In the genomic region with DNA sequence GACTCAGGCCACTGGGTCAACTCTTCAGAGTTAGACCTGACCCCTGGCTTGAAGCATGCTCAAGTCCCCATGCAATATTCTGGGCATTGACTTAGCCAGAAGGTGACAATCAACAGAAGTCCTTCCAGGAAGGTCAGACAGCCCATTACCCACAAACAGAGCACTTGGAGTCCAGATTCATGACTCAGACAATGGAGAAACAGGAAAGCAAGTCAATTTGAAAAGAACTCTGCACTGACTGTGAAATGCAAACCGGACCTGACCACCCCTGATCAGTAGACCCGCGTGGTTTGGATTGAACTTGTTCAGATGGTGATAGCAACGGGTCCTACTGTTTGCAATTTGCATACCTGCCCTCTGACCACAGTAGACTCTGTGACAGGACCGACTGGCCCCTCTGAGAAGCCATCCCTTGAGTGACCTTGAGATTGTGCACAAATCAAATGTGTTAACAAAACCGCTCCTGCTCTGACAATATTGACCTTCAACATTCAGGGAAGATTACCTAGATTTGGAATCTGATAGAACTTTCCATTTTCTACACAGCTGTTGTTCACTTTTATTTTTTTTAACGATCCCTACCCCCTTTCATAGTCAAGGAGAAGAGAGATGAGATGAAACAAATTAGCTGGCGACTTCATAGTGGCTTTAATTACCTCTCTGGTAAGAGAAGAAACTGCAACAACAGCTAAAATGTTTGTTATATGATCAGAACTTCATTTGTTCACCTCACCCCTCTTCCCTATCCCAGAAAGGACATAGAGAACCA, we compare ENCODE assay signal across 1 cellular context.
TF ChIP-seq lines count a peak whose summit lies in the region.

No MANE protein-coding gene starts in this region.

TF ChIP-seq in HepG2, 621 proteins besides CTCF, POLR2A, EP300 and RAD21 (continued from another document and continues in another):
- TF ChIP-seq, protein P1, sequence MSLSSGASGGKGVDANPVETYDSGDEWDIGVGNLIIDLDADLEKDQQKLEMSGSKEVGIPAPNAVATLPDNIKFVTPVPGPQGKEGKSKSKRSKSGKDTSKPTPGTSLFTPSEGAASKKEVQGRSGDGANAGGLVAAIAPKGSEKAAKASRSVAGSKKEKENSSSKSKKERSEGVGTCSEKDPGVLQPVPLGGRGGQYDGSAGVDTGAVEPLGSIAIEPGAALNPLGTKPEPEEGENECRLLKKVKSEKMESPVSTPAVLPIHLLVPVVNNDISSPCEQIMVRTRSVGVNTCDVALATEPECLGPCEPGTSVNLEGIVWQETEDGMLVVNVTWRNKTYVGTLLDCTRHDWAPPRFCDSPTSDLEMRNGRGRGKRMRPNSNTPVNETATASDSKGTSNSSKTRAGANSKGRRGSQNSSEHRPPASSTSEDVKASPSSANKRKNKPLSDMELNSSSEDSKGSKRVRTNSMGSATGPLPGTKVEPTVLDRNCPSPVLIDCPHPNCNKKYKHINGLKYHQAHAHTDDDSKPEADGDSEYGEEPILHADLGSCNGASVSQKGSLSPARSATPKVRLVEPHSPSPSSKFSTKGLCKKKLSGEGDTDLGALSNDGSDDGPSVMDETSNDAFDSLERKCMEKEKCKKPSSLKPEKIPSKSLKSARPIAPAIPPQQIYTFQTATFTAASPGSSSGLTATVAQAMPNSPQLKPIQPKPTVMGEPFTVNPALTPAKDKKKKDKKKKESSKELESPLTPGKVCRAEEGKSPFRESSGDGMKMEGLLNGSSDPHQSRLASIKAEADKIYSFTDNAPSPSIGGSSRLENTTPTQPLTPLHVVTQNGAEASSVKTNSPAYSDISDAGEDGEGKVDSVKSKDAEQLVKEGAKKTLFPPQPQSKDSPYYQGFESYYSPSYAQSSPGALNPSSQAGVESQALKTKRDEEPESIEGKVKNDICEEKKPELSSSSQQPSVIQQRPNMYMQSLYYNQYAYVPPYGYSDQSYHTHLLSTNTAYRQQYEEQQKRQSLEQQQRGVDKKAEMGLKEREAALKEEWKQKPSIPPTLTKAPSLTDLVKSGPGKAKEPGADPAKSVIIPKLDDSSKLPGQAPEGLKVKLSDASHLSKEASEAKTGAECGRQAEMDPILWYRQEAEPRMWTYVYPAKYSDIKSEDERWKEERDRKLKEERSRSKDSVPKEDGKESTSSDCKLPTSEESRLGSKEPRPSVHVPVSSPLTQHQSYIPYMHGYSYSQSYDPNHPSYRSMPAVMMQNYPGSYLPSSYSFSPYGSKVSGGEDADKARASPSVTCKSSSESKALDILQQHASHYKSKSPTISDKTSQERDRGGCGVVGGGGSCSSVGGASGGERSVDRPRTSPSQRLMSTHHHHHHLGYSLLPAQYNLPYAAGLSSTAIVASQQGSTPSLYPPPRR (CRISPR knock-in tag; IDR thresholded peaks at IDR 0.05; ENCODE audit: borderline replicate concordance), result peak; percentile 96
- no peak for TF ChIP-seq TAF15 (IDR thresholded peaks at IDR 0.05; ENCODE audit: low read depth, low read length, poor library complexity, severe bottlenecking)
- TF ChIP-seq BORCS8-MEF2B (CRISPR knock-in tag; IDR thresholded peaks at IDR 0.05), result no peak
- TF ChIP-seq, protein P2, sequence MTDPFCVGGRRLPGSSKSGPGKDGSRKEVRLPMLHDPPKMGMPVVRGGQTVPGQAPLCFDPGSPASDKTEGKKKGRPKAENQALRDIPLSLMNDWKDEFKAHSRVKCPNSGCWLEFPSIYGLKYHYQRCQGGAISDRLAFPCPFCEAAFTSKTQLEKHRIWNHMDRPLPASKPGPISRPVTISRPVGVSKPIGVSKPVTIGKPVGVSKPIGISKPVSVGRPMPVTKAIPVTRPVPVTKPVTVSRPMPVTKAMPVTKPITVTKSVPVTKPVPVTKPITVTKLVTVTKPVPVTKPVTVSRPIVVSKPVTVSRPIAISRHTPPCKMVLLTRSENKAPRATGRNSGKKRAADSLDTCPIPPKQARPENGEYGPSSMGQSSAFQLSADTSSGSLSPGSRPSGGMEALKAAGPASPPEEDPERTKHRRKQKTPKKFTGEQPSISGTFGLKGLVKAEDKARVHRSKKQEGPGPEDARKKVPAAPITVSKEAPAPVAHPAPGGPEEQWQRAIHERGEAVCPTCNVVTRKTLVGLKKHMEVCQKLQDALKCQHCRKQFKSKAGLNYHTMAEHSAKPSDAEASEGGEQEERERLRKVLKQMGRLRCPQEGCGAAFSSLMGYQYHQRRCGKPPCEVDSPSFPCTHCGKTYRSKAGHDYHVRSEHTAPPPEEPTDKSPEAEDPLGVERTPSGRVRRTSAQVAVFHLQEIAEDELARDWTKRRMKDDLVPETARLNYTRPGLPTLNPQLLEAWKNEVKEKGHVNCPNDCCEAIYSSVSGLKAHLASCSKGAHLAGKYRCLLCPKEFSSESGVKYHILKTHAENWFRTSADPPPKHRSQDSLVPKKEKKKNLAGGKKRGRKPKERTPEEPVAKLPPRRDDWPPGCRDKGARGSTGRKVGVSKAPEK (CRISPR knock-in tag; IDR thresholded peaks at IDR 0.05; ENCODE audit: borderline replicate concordance), result no peak
- TF ChIP-seq MXD4 (CRISPR knock-in tag; IDR thresholded peaks at IDR 0.05), result peak; percentile 68; the same call in 1 of the 2 replicates
- TF ChIP-seq PHB2 (IDR thresholded peaks at IDR 0.05; ENCODE audit: partially characterized antibody), result no peak
- TF ChIP-seq, protein P3, sequence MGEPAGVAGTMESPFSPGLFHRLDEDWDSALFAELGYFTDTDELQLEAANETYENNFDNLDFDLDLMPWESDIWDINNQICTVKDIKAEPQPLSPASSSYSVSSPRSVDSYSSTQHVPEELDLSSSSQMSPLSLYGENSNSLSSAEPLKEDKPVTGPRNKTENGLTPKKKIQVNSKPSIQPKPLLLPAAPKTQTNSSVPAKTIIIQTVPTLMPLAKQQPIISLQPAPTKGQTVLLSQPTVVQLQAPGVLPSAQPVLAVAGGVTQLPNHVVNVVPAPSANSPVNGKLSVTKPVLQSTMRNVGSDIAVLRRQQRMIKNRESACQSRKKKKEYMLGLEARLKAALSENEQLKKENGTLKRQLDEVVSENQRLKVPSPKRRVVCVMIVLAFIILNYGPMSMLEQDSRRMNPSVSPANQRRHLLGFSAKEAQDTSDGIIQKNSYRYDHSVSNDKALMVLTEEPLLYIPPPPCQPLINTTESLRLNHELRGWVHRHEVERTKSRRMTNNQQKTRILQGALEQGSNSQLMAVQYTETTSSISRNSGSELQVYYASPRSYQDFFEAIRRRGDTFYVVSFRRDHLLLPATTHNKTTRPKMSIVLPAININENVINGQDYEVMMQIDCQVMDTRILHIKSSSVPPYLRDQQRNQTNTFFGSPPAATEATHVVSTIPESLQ (CRISPR knock-in tag; conservative IDR thresholded peaks at IDR 0.05), result no peak
- no peak for TF ChIP-seq ZNF143 (CRISPR knock-in tag; IDR thresholded peaks at IDR 0.05)
- no peak for TF ChIP-seq THAP9 (CRISPR knock-in tag; IDR thresholded peaks at IDR 0.05; ENCODE audit: borderline replicate concordance)
- TF ChIP-seq ISL2 (CRISPR knock-in tag; IDR thresholded peaks at IDR 0.05), result peak; percentile 96
- peak; percentile 90 for TF ChIP-seq DPF2 (CRISPR knock-in tag; IDR thresholded peaks at IDR 0.05; ENCODE audit: borderline replicate concordance, low read depth)
- no peak for TF ChIP-seq ZNF766 (CRISPR knock-in tag; IDR thresholded peaks at IDR 0.05; ENCODE audit: borderline replicate concordance)
- TF ChIP-seq ZNF260 (CRISPR knock-in tag; IDR thresholded peaks at IDR 0.05; ENCODE audit: borderline replicate concordance, low read depth), result no peak
- no peak for TF ChIP-seq ELF4 (CRISPR knock-in tag; IDR thresholded peaks at IDR 0.05; ENCODE audit: borderline replicate concordance)
- TF ChIP-seq ZSCAN30 (CRISPR knock-in tag; IDR thresholded peaks at IDR 0.05), result no peak
- TF ChIP-seq, protein P4, sequence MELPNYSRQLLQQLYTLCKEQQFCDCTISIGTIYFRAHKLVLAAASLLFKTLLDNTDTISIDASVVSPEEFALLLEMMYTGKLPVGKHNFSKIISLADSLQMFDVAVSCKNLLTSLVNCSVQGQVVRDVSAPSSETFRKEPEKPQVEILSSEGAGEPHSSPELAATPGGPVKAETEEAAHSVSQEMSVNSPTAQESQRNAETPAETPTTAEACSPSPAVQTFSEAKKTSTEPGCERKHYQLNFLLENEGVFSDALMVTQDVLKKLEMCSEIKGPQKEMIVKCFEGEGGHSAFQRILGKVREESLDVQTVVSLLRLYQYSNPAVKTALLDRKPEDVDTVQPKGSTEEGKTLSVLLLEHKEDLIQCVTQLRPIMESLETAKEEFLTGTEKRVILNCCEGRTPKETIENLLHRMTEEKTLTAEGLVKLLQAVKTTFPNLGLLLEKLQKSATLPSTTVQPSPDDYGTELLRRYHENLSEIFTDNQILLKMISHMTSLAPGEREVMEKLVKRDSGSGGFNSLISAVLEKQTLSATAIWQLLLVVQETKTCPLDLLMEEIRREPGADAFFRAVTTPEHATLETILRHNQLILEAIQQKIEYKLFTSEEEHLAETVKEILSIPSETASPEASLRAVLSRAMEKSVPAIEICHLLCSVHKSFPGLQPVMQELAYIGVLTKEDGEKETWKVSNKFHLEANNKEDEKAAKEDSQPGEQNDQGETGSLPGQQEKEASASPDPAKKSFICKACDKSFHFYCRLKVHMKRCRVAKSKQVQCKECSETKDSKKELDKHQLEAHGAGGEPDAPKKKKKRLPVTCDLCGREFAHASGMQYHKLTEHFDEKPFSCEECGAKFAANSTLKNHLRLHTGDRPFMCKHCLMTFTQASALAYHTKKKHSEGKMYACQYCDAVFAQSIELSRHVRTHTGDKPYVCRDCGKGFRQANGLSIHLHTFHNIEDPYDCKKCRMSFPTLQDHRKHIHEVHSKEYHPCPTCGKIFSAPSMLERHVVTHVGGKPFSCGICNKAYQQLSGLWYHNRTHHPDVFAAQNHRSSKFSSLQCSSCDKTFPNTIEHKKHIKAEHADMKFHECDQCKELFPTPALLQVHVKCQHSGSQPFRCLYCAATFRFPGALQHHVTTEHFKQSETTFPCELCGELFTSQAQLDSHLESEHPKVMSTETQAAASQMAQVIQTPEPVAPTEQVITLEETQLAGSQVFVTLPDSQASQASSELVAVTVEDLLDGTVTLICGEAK (IDR thresholded peaks at IDR 0.05), result no peak
- TF ChIP-seq, protein P4 (CRISPR knock-in tag; IDR thresholded peaks at IDR 0.05), result no peak; the same call in 1 of the 2 replicates
- TF ChIP-seq ZNF777 (CRISPR knock-in tag; IDR thresholded peaks at IDR 0.05), result no peak
- TF ChIP-seq, protein P5, sequence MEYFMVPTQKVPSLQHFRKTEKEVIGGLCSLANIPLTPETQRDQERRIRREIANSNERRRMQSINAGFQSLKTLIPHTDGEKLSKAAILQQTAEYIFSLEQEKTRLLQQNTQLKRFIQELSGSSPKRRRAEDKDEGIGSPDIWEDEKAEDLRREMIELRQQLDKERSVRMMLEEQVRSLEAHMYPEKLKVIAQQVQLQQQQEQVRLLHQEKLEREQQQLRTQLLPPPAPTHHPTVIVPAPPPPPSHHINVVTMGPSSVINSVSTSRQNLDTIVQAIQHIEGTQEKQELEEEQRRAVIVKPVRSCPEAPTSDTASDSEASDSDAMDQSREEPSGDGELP (IDR thresholded peaks at IDR 0.05; ENCODE audit: borderline replicate concordance, low read depth), result peak; percentile 69; the same call in 1 of the 2 replicates
- no peak for TF ChIP-seq ATM (IDR thresholded peaks at IDR 0.05; ENCODE audit: borderline replicate concordance)
- TF ChIP-seq KDM4B (CRISPR knock-in tag; IDR thresholded peaks at IDR 0.05), result peak; percentile 62; the same call in 1 of the 2 replicates
- no peak; the same call in 1 of the 2 replicates for TF ChIP-seq PATZ1 (CRISPR knock-in tag; IDR thresholded peaks at IDR 0.05)
